In the genomic region with DNA sequence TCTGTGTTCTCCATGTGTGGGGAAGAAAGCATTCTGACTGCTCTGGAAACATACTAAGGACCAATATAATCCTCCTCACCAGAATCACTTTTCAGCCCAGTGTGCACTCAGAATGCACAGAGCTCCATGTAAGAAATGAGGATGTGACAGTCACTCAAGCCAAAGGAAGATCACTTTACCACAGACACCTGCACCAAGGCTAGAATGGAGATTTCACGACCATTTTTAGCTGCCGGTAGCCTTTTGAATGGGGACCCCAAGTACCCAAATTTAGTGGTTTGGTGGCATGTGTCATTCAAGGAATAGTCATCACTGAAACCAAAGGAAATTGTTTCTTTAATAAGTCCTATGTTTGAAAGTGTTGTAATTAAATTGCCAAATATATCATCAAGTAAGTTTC, we compare ENCODE assay signal across 15 cellular contexts.
DNase-seq lines count a peak whose midpoint lies in the region; ATAC-seq, FAIRE-seq and TF ChIP-seq lines count a peak whose summit lies in the region.
"Had no signal": no experiment of that assay in that cellular context is flagged by ENCODE, and none has a peak within 500 bp of the region (broad histone marks: within the 10 kb centered on the region; RNA-seq: fewer than 3 reads in every experiment).

No MANE protein-coding gene starts in this region.

- TF ChIP-seq CTCF in endothelial cell (IDR thresholded peaks at IDR 0.05; ENCODE audit: unreplicated experiment): no peak

- no peaks in the 10 kb centered on the region for H3K36me3 Mint-ChIP-seq in activated CD8-positive, alpha-beta T cell treated with anti-CD3 and anti-CD28 coated beads, Interleukin-2, amount 10 ng/mL, durations not matched to agents 7 days and 5 days (ENCODE audit: low read depth)
- H3K36me3 Mint-ChIP-seq in endothelial cell (ENCODE audit: low read depth, unreplicated experiment): no peaks in the 10 kb centered on the region

- ATAC-seq in GM19035 (IDR thresholded peaks at IDR 0.05; ENCODE audit: unreplicated experiment) (peak; percentile 74), HG02623 (IDR thresholded peaks at IDR 0.05; ENCODE audit: unreplicated experiment) (peak; percentile 80), HG03442 (IDR thresholded peaks at IDR 0.05; ENCODE audit: unreplicated experiment) (peak; percentile 89)
- ATAC-seq in activated CD8-positive, alpha-beta T cell treated with anti-CD3 and anti-CD28 coated beads, Interleukin-2, amount 10 ng/mL, durations not matched to agents 7 days and 5 days: no peak
- ATAC-seq: right lobe of liver had no signal

- peaks cover 4% of the 10 kb centered on the region for H3K9me3 Mint-ChIP-seq in activated CD8-positive, alpha-beta T cell treated with anti-CD3 and anti-CD28 coated beads, Interleukin-2, amount 10 ng/mL, durations not matched to agents 7 days and 5 days (ENCODE audit: insufficient read depth)
- no peaks in the 10 kb centered on the region for H3K9me3 Mint-ChIP-seq in endothelial cell (ENCODE audit: unreplicated experiment)
- H3K9me3 Mint-ChIP-seq: H9 had no signal

- DNase-seq in GM12891 (ENCODE audit: insufficient read length, low spot score): no peak
- DNase-seq in activated CD8-positive, alpha-beta T cell treated with anti-CD3 and anti-CD28 coated beads, Interleukin-2, amount 10 ng/mL, durations not matched to agents 7 days and 5 days: no peak
- no peak for DNase-seq in NK-92 treated with Interleukin-12 subunit alpha and Interleukin-12 subunit beta, amount 100 ng/mL, for 24 hours (lab: John Stamatoyannopoulos, UW)
- DNase-seq in ecto neural progenitor cell (ENCODE audit: low spot score): no peak
- DNase-seq in endothelial cell (ENCODE audit: low spot score): no peak
- DNase-seq: AML-193, aorta, colonic mucosa, H9, NCI-H2107, right lobe of liver had no signal

- H3K4me3 Mint-ChIP-seq in activated CD8-positive, alpha-beta T cell treated with anti-CD3 and anti-CD28 coated beads, Interleukin-2, amount 10 ng/mL, durations not matched to agents 7 days and 5 days: no peak overlapping the region
- no peak overlapping the region for H3K4me3 Mint-ChIP-seq in endothelial cell (ENCODE audit: unreplicated experiment)
- H3K4me3 Mint-ChIP-seq: H9, neural crest cell had no signal

- TF ChIP-seq POLR2A in GM12891 (IDR thresholded peaks at IDR 0.05; ENCODE audit: low read depth, low read length): no peak

- no peak for FAIRE-seq in GM12891 (lab: Jason Lieb, UNC)

- CTCF ChIA-PET in activated CD8-positive, alpha-beta T cell treated with anti-CD3 and anti-CD28 coated beads, Interleukin-2, amount 10 ng/mL, durations not matched to agents 7 days and 5 days (lab: Charles Lee): no interaction called here

- no peak overlapping the region for H3K27ac Mint-ChIP-seq in activated CD8-positive, alpha-beta T cell treated with anti-CD3 and anti-CD28 coated beads, Interleukin-2, amount 10 ng/mL, durations not matched to agents 7 days and 5 days
- H3K27ac Mint-ChIP-seq in endothelial cell (ENCODE audit: unreplicated experiment): no peak overlapping the region
- H3K27ac Mint-ChIP-seq: H9 had no signal

- H3K27me3 Mint-ChIP-seq in activated CD8-positive, alpha-beta T cell treated with anti-CD3 and anti-CD28 coated beads, Interleukin-2, amount 10 ng/mL, durations not matched to agents 7 days and 5 days (ENCODE audit: low read depth): no peaks in the 10 kb centered on the region
- H3K27me3 Mint-ChIP-seq in endothelial cell (ENCODE audit: unreplicated experiment): no peaks in the 10 kb centered on the region

- no peaks in the 10 kb centered on the region for H3K4me1 Mint-ChIP-seq in activated CD8-positive, alpha-beta T cell treated with anti-CD3 and anti-CD28 coated beads, Interleukin-2, amount 10 ng/mL, durations not matched to agents 7 days and 5 days (ENCODE audit: low read depth)
- H3K4me1 Mint-ChIP-seq in endothelial cell (ENCODE audit: unreplicated experiment): no peaks in the 10 kb centered on the region

- POLR2A ChIA-PET in activated CD8-positive, alpha-beta T cell treated with anti-CD3 and anti-CD28 coated beads, Interleukin-2, amount 10 ng/mL, durations not matched to agents 7 days and 5 days (lab: Charles Lee): no interaction called here

TF ChIP-seq in GM12891, 5 proteins besides CTCF, POLR2A, EP300 and RAD21:
- TF ChIP-seq SPI1 (IDR thresholded peaks at IDR 0.05; ENCODE audit: low read depth, low read length) (peak; percentile 57), PAX5 (IDR thresholded peaks at IDR 0.05; ENCODE audit: insufficient read depth, low read length, severe bottlenecking) (no peak)
